15 cellular contexts compared by ENCODE assay signal in genomic region chr2:143254108-143254507, GRCh38.
DNase-seq lines count a peak whose midpoint lies in the region; ATAC-seq and TF ChIP-seq lines count a peak whose summit lies in the region.
"Had no signal": no experiment of that assay in that cellular context is flagged by ENCODE, and none has a peak within 500 bp of the region (broad histone marks: within the 10 kb centered on the region; RNA-seq: fewer than 3 reads in every experiment).

No MANE protein-coding gene starts in this region.

- TF ChIP-seq CTCF in GM13977 (IDR thresholded peaks at IDR 0.05; ENCODE audit: extremely low read depth, insufficient read depth, missing control alignments) (no peak), osteoblast (IDR thresholded peaks at IDR 0.05; ENCODE audit: extremely low read depth, low read depth, low read length) (no peak)

- peaks cover 80% of the 10 kb centered on the region for H3K4me1 Mint-ChIP-seq in activated T-cell treated with anti-CD3 and anti-CD28 coated beads, Interleukin-2, amount 50 U/mL, for 24 hours (ENCODE audit: low read depth)
- H3K4me1 Mint-ChIP-seq in natural killer cell treated with Interleukin-12 subunit alpha and Interleukin-12 subunit beta and Interleukin-15 and Interleukin-18, amount 100 ng/mL, for 72 hours (ENCODE audit: low read depth in 2 of 2): peaks cover 41 to 70% of the 10 kb centered on the region in 2 donors

- H3K27ac Mint-ChIP-seq in activated T-cell treated with anti-CD3 and anti-CD28 coated beads, Interleukin-2, amount 50 U/mL, for 24 hours: peak overlapping the region; percentile 82
- peak overlapping the region; percentile 92 to 94 for H3K27ac Mint-ChIP-seq in natural killer cell treated with Interleukin-12 subunit alpha and Interleukin-12 subunit beta and Interleukin-15 and Interleukin-18, amount 100 ng/mL, for 72 hours

- peaks cover 16% of the 10 kb centered on the region for H3K36me3 Mint-ChIP-seq in activated T-cell treated with anti-CD3 and anti-CD28 coated beads, Interleukin-2, amount 50 U/mL, for 24 hours (ENCODE audit: low read depth)
- H3K36me3 Mint-ChIP-seq in natural killer cell treated with Interleukin-12 subunit alpha and Interleukin-12 subunit beta and Interleukin-15 and Interleukin-18, amount 100 ng/mL, for 72 hours: peaks cover 11% of the 10 kb centered on the region

- H3K4me3 Mint-ChIP-seq in activated T-cell treated with anti-CD3 and anti-CD28 coated beads, Interleukin-2, amount 50 U/mL, for 24 hours: peak overlapping the region; percentile 45
- H3K4me3 Mint-ChIP-seq in natural killer cell treated with Interleukin-12 subunit alpha and Interleukin-12 subunit beta and Interleukin-15 and Interleukin-18, amount 100 ng/mL, for 72 hours: peak overlapping the region; percentile 54

- no peaks in the 10 kb centered on the region for H4K20me1 ChIP-seq in osteoblast (ENCODE audit: insufficient read depth, low read length)

- H2AFZ ChIP-seq in osteoblast (ENCODE audit: low read length): no peak overlapping the region

- H3K9me3 Mint-ChIP-seq in activated T-cell treated with anti-CD3 and anti-CD28 coated beads, Interleukin-2, amount 50 U/mL, for 24 hours: no peaks in the 10 kb centered on the region
- H3K9me3 Mint-ChIP-seq in natural killer cell treated with Interleukin-12 subunit alpha and Interleukin-12 subunit beta and Interleukin-15 and Interleukin-18, amount 100 ng/mL, for 72 hours: no peaks in the 10 kb centered on the region

- no peak overlapping the region for H3K4me2 ChIP-seq in osteoblast (ENCODE audit: insufficient read depth, low read length)

- no peaks in the 10 kb centered on the region for H3K79me2 ChIP-seq in osteoblast (ENCODE audit: insufficient read depth, low read length)

- H3K27ac ChIP-seq in KOPT-K1 (ENCODE audit: low read depth, low read length, poor library complexity, severe bottlenecking): peak overlapping the region; percentile 93
- no peak overlapping the region for H3K27ac ChIP-seq in osteoblast (ENCODE audit: low read depth, low read length)
- H3K27ac ChIP-seq: sigmoid colon had no signal

- no peaks in the 10 kb centered on the region for H3K27me3 ChIP-seq in osteoblast (ENCODE audit: insufficient read depth, low read length)
- H3K27me3 ChIP-seq: sigmoid colon had no signal

- DNase-seq in activated T-cell treated with anti-CD3 and anti-CD28 coated beads, Interleukin-2, amount 50 U/mL, for 24 hours: no peak
- no peak for DNase-seq in activated T-cell treated with anti-CD3 and anti-CD28 coated beads, Interleukin-2, amount 50 U/mL, for 1 hour
- DNase-seq in activated T-helper 1 cell treated with Interleukin-2 at 50 U/mL for 16 hours (ENCODE audit: low read depth): peak; percentile 20
- no peak for DNase-seq in natural killer cell treated with Interleukin-12 subunit alpha and Interleukin-12 subunit beta and Interleukin-15 and Interleukin-18, amount 100 ng/mL, for 72 hours (ENCODE audit: low spot score)
- no peak for DNase-seq in GM13977 (ENCODE audit: low spot score)
- no peak for DNase-seq in osteoblast (ENCODE audit: insufficient read length, low spot score, missing footprints)
- no peak for DNase-seq in effector CD8-positive, alpha-beta T cell (lab: John Stamatoyannopoulos, UW)
- DNase-seq: central memory CD4-positive, alpha-beta T cell; H7; NCI-H1105 treated with DMSO at 0.1 percent for 48 hours; NCI-H2171 treated with DMSO at 0.1 percent for 48 hours; nucleus accumbens; SHP77; sigmoid colon had no signal

- no peak overlapping the region for H3K4me3 ChIP-seq in osteoblast (ENCODE audit: insufficient read depth, low read length)
- H3K4me3 ChIP-seq: sigmoid colon had no signal

- in situ Hi-C loops in GM13977 (cut with MboI; ENCODE audit: low pct_unique_long_range_greater_than_20kb, low sequenced_read_pairs, unreplicated experiment): no loop called here

- no peaks in the 10 kb centered on the region for H3K4me1 ChIP-seq in osteoblast (ENCODE audit: insufficient read depth, low read length)
- H3K4me1 ChIP-seq: sigmoid colon had no signal

- ATAC-seq in natural killer cell treated with Interleukin-12 subunit alpha and Interleukin-12 subunit beta and Interleukin-15 and Interleukin-18, amount 100 ng/mL, for 72 hours: no peak

- H3K36me3 ChIP-seq in KOPT-K1 (ENCODE audit: insufficient read depth, low read length): peaks cover 23% of the 10 kb centered on the region
- no peaks in the 10 kb centered on the region for H3K36me3 ChIP-seq in osteoblast (ENCODE audit: insufficient read depth, low read length)
- H3K36me3 ChIP-seq: sigmoid colon had no signal

- H3K9me3 ChIP-seq in KOPT-K1 (ENCODE audit: insufficient read depth, low read length, poor library complexity, severe bottlenecking): no peaks in the 10 kb centered on the region
- no peaks in the 10 kb centered on the region for H3K9me3 ChIP-seq in osteoblast (ENCODE audit: low read depth, low read length)
- H3K9me3 ChIP-seq: sigmoid colon had no signal

- no peaks in the 10 kb centered on the region for H3K27me3 Mint-ChIP-seq in activated T-cell treated with anti-CD3 and anti-CD28 coated beads, Interleukin-2, amount 50 U/mL, for 24 hours
- H3K27me3 Mint-ChIP-seq in natural killer cell treated with Interleukin-12 subunit alpha and Interleukin-12 subunit beta and Interleukin-15 and Interleukin-18, amount 100 ng/mL, for 72 hours: no peaks in the 10 kb centered on the region
